Comparison of ENCODE assay signal across 21 cellular contexts in genomic region chr11:73226297-73227006, GRCh38. TPM values are rescaled to one million over a fixed set of nuclear protein-coding genes. Genes with fewer than 3 reads are reported as not detected.
"Had no signal": no experiment of that assay in that cellular context is flagged by ENCODE, and none has a peak within 500 bp of the region (broad histone marks: within the 10 kb centered on the region; RNA-seq: fewer than 3 reads in every experiment).

No MANE protein-coding gene starts in this region.

- H3K27me3 Mint-ChIP-seq: activated naive CD8-positive, alpha-beta T cell treated with anti-CD3 and anti-CD28 coated beads for 36 hours had no signal

- H3K36me3 Mint-ChIP-seq: activated naive CD8-positive, alpha-beta T cell treated with anti-CD3 and anti-CD28 coated beads for 36 hours; stimulated activated naive B cell treated with anti-CD40 and anti-IgM and Interleukin-4, amounts not matched to agents 10 μg/mL and 1 μg/mL and 100 μg/mL, for 72 hours had no signal

- H3K27me3 ChIP-seq: cardiac muscle cell, dorsolateral prefrontal cortex, left lung had no signal

- H3K9me3 Mint-ChIP-seq: activated naive CD8-positive, alpha-beta T cell treated with anti-CD3 and anti-CD28 coated beads for 36 hours; activated T-cell treated with anti-CD3 and anti-CD28 coated beads, Interleukin-2, amount 50 U/mL, for 72 hours; stimulated activated naive B cell treated with anti-CD40 and anti-IgM and Interleukin-4, amounts not matched to agents 10 μg/mL and 1 μg/mL and 100 μg/mL, for 72 hours had no signal

- H3K4me3 Mint-ChIP-seq: activated naive CD8-positive, alpha-beta T cell treated with anti-CD3 and anti-CD28 coated beads for 36 hours; activated T-cell treated with anti-CD3 and anti-CD28 coated beads, Interleukin-2, amount 50 U/mL, for 72 hours; stimulated activated naive B cell treated with anti-CD40 and anti-IgM and Interleukin-4, amounts not matched to agents 10 μg/mL and 1 μg/mL and 100 μg/mL, for 72 hours had no signal

- H3K4me3 ChIP-seq: cardiac muscle cell, dorsolateral prefrontal cortex, left lung, psoas muscle, SK-N-MC, smooth muscle cell, thoracic aorta had no signal

- H3K27ac ChIP-seq: cardiac muscle cell, dorsolateral prefrontal cortex, epithelial cell of prostate, left lung, SK-N-MC, thoracic aorta had no signal

- H3K36me3 ChIP-seq: cardiac muscle cell, thoracic aorta had no signal

- DNase-seq: activated CD4-positive, alpha-beta T cell treated with anti-CD3 and anti-CD28 coated beads, Interleukin-2, amount 50 U/mL, for 1 hour; activated CD8-positive, alpha-beta memory T cell treated with anti-CD3 and anti-CD28 coated beads, Interleukin-2, amount 50 U/mL, for 4 hours; activated naive CD8-positive, alpha-beta T cell treated with anti-CD3 and anti-CD28 coated beads for 36 hours; activated T-cell treated with anti-CD3 and anti-CD28 coated beads, Interleukin-2, amount 50 U/mL, for 72 hours; amniotic stem cell; foreskin melanocyte; mammary epithelial cell; stimulated activated CD4-positive, alpha-beta T cell treated with anti-CD3 and anti-CD28 coated beads, Interleukin-4, amount 100 ng/mL, for 4 hours; stimulated activated naive B cell treated with anti-CD40 and anti-IgM and Interleukin-4, amounts not matched to agents 10 μg/mL and 1 μg/mL and 100 μg/mL, for 72 hours; T-helper 1 cell; T-helper 9 cell had no signal

- H3K4me2 ChIP-seq: smooth muscle cell had no signal

- H3K9me3 ChIP-seq: left lung, psoas muscle, thoracic aorta had no signal

- H3K4me1 Mint-ChIP-seq: activated naive CD8-positive, alpha-beta T cell treated with anti-CD3 and anti-CD28 coated beads for 36 hours had no signal

- H3K27ac Mint-ChIP-seq: activated naive CD8-positive, alpha-beta T cell treated with anti-CD3 and anti-CD28 coated beads for 36 hours; activated T-cell treated with anti-CD3 and anti-CD28 coated beads, Interleukin-2, amount 50 U/mL, for 72 hours; stimulated activated naive B cell treated with anti-CD40 and anti-IgM and Interleukin-4, amounts not matched to agents 10 μg/mL and 1 μg/mL and 100 μg/mL, for 72 hours had no signal

- ATAC-seq: activated T-cell treated with anti-CD3 and anti-CD28 coated beads, Interleukin-2, amount 50 U/mL, for 72 hours; left lung; right cardiac atrium; stimulated activated naive B cell treated with anti-CD40 and anti-IgM and Interleukin-4, amounts not matched to agents 10 μg/mL and 1 μg/mL and 100 μg/mL, for 72 hours had no signal

RNA-seq across cellular contexts. Expression of gene P2RY2, which starts 8.4 kb away (rescaled TPM):
- total RNA-seq: activated naive CD8-positive, alpha-beta T cell treated with anti-CD3 and anti-CD28 coated beads for 36 hours; activated T-cell treated with anti-CD3 and anti-CD28 coated beads, Interleukin-2, amount 50 U/mL, for 72 hours; osteocyte had no signal
- polyA plus RNA-seq: smooth muscle cell had no signal

RNA-seq across cellular contexts. Expression of gene P2RY6, which starts 45.7 kb away (rescaled TPM):
- total RNA-seq: activated naive CD8-positive, alpha-beta T cell treated with anti-CD3 and anti-CD28 coated beads for 36 hours; activated T-cell treated with anti-CD3 and anti-CD28 coated beads, Interleukin-2, amount 50 U/mL, for 72 hours; osteocyte had no signal
- polyA plus RNA-seq: cardiac muscle cell had no signal
